In genomic region chr18:45212186-45213039, GRCh38 we compare ENCODE assay signal across 8 cellular contexts.
DNase-seq lines count a peak whose midpoint lies in the region; ATAC-seq and TF ChIP-seq lines count a peak whose summit lies in the region.

No MANE protein-coding gene starts in this region.

- no peak overlapping the region for H3K27ac Mint-ChIP-seq in CD4-positive, alpha-beta memory T cell
- H3K27ac Mint-ChIP-seq in activated CD4-positive, alpha-beta T cell treated with anti-CD3 and anti-CD28 coated beads for 36 hours = no peak overlapping the region

- ATAC-seq in GM19438 (IDR thresholded peaks at IDR 0.05; ENCODE audit: low read depth, unreplicated experiment) (peak; percentile 99), HG03457 (IDR thresholded peaks at IDR 0.05; ENCODE audit: unreplicated experiment) (peak; percentile 99)
- ATAC-seq in activated CD4-positive, alpha-beta T cell treated with anti-CD3 and anti-CD28 coated beads for 36 hours = peak; percentile 94

- H3K36me3 ChIP-seq in CD4-positive, alpha-beta memory T cell (ENCODE audit: insufficient read depth, low read length) = no peaks in the 10 kb centered on the region
- H3K36me3 ChIP-seq in colonic mucosa = no peaks in the 10 kb centered on the region

- POLR2A ChIA-PET in CD4-positive, alpha-beta memory T cell (lab: Charles Lee; ENCODE audit: partially characterized antibody) = no interaction called here
- POLR2A ChIA-PET in activated CD4-positive, alpha-beta T cell treated with anti-CD3 and anti-CD28 coated beads for 36 hours (lab: Charles Lee) = no interaction called here

- intact Hi-C loops in CD4-positive, alpha-beta memory T cell (cut with micrococcal nuclease) = loop anchor here (10.0 kb wide), 2 partner anchors 638 to 1078 kb away; no protein-coding TSS in a partner anchor
- intact Hi-C loops in activated CD4-positive, alpha-beta T cell treated with anti-CD3 and anti-CD28 coated beads for 36 hours (cut with DNase I, micrococcal nuclease) = loop anchor here (1.0 to 10.0 kb wide), 11 partner anchors 108 to 1591 kb away; no protein-coding TSS in a partner anchor
- intact Hi-C loops in colonic mucosa (cut with DNase I) = loop anchor here (5.0 to 10.0 kb wide), 2 partner anchors 172 to 310 kb away; no protein-coding TSS in a partner anchor
- intact Hi-C loops in lower leg skin (cut with DNase I; ENCODE audit: low total_unique reads) = no loop called here

- CTCF ChIA-PET in CD4-positive, alpha-beta memory T cell (lab: Charles Lee; ENCODE audit: partially characterized antibody) = interaction anchor here (0.6 to 2.3 kb wide), 24 partner anchors 8 to 1641 kb away, joined by 3 to 18 read pairs (median 3); no protein-coding TSS in a partner anchor
- CTCF ChIA-PET in activated CD4-positive, alpha-beta T cell treated with anti-CD3 and anti-CD28 coated beads for 36 hours (lab: Charles Lee) = interaction anchor here (0.5 to 2.1 kb wide), 28 partner anchors 8 to 1054 kb away, joined by 3 to 14 read pairs (median 3); no protein-coding TSS in a partner anchor

- peaks cover 2 to 6% of the 10 kb centered on the region in 2 donors for H3K27me3 Mint-ChIP-seq in CD4-positive, alpha-beta memory T cell
- peaks cover 8% of the 10 kb centered on the region for H3K27me3 Mint-ChIP-seq in activated CD4-positive, alpha-beta T cell treated with anti-CD3 and anti-CD28 coated beads for 36 hours

- 59% methylated on average over 13 of the region's 13 CpGs for WGBS in lower leg skin, 2 donors

- no peak overlapping the region for H3K4me3 ChIP-seq in CD4-positive, alpha-beta memory T cell (ENCODE audit: low read length in 2 of 2)
- no peak overlapping the region for H3K4me3 ChIP-seq in colonic mucosa
- no peak overlapping the region for H3K4me3 ChIP-seq in lower leg skin (ENCODE audit: low read depth, poor library complexity, severe bottlenecking)

- no peaks in the 10 kb centered on the region for H3K9me3 ChIP-seq in CD4-positive, alpha-beta memory T cell (ENCODE audit: control insufficient read depth in 1 of 2, low read length in 2 of 2)
- no peaks in the 10 kb centered on the region for H3K9me3 ChIP-seq in colonic mucosa

- no peaks in the 10 kb centered on the region for H3K4me1 ChIP-seq in CD4-positive, alpha-beta memory T cell (ENCODE audit: insufficient read depth, low read length)
- no peaks in the 10 kb centered on the region for H3K4me1 ChIP-seq in colonic mucosa

- H3K27me3 ChIP-seq in CD4-positive, alpha-beta memory T cell (ENCODE audit: insufficient read depth, low read length) = no peaks in the 10 kb centered on the region
- no peaks in the 10 kb centered on the region for H3K27me3 ChIP-seq in colonic mucosa

- H3K9ac ChIP-seq in colonic mucosa (ENCODE audit: low read depth in 2 of 2, low read length in 2 of 2) = no peak overlapping the region

- no peaks in the 10 kb centered on the region for H3K9me3 Mint-ChIP-seq in CD4-positive, alpha-beta memory T cell
- H3K9me3 Mint-ChIP-seq in activated CD4-positive, alpha-beta T cell treated with anti-CD3 and anti-CD28 coated beads for 36 hours (ENCODE audit: low read depth) = no peaks in the 10 kb centered on the region

- TF ChIP-seq CTCF in colonic mucosa (IDR thresholded peaks at IDR 0.05) (peak; percentile 86), lower leg skin (IDR thresholded peaks at IDR 0.05) (peak in 1 of 3 donors; percentile 34)

- no peaks in the 10 kb centered on the region for H3K36me3 Mint-ChIP-seq in CD4-positive, alpha-beta memory T cell
- H3K36me3 Mint-ChIP-seq in activated CD4-positive, alpha-beta T cell treated with anti-CD3 and anti-CD28 coated beads for 36 hours (ENCODE audit: low read depth) = no peaks in the 10 kb centered on the region

- no peak overlapping the region for H3K4me3 Mint-ChIP-seq in CD4-positive, alpha-beta memory T cell
- H3K4me3 Mint-ChIP-seq in activated CD4-positive, alpha-beta T cell treated with anti-CD3 and anti-CD28 coated beads for 36 hours = no peak overlapping the region

- peak; percentile 45 to 54 (median 48) for DNase-seq in CD4-positive, alpha-beta memory T cell
- DNase-seq in NCI-H460 (ENCODE audit: extremely low read depth, low read depth) (peak; percentile 72), colonic mucosa (peak; percentile 90), lower leg skin (ENCODE audit: low spot score in 2 of 2) (peak; percentile 80 to 94)
- peak; percentile 89 for DNase-seq in activated CD4-positive, alpha-beta T cell treated with anti-CD3 and anti-CD28 coated beads for 36 hours
- peak; percentile 45 for DNase-seq in stimulated activated CD8-positive, alpha-beta memory T cell treated with anti-CD3 and anti-CD28 coated beads, Interleukin-12 subunit alpha, Interleukin-12 subunit beta, amount 100 ng/mL, for 1 hour (ENCODE audit: low read depth)

- H3K27ac ChIP-seq in CD4-positive, alpha-beta memory T cell (ENCODE audit: low read depth, low read length) = no peak overlapping the region
- H3K27ac ChIP-seq in colonic mucosa = no peak overlapping the region

- no peaks in the 10 kb centered on the region for H3K4me1 Mint-ChIP-seq in CD4-positive, alpha-beta memory T cell
- no peaks in the 10 kb centered on the region for H3K4me1 Mint-ChIP-seq in activated CD4-positive, alpha-beta T cell treated with anti-CD3 and anti-CD28 coated beads for 36 hours

- no peak for TF ChIP-seq POLR2A in lower leg skin (IDR thresholded peaks at IDR 0.05)
